Comparison of ENCODE assay signal across 39 cellular contexts in genomic region chr11:113324250-113324649, GRCh38.
"Had no signal": no experiment of that assay in that cellular context is flagged by ENCODE, and none has a peak within 500 bp of the region (broad histone marks: within the 10 kb centered on the region; RNA-seq: fewer than 3 reads in every experiment).

No MANE protein-coding gene starts in this region.

- H3K27ac Mint-ChIP-seq: activated naive CD4-positive, alpha-beta T cell treated with anti-CD3 and anti-CD28 coated beads for 36 hours; activated naive CD4-positive, alpha-beta T cell treated with anti-CD3 and anti-CD28 coated beads, Interleukin-2, amount 10 ng/mL, durations not matched to agents 7 days and 5 days; activated naive CD4-positive, alpha-beta T cell treated with anti-CD3 and anti-CD28 coated beads, Interleukin-2, amount 50 U/mL, for 72 hours; activated naive CD8-positive, alpha-beta T cell; activated naive CD8-positive, alpha-beta T cell treated with anti-CD3 and anti-CD28 coated beads for 36 hours; activated naive CD8-positive, alpha-beta T cell treated with anti-CD3 and anti-CD28 coated beads, Interleukin-2, amount 10 ng/mL, durations not matched to agents 7 days and 5 days; activated naive CD8-positive, alpha-beta T cell treated with anti-CD3 and anti-CD28 coated beads, Interleukin-2, amount 50 U/mL, for 24 hours; activated T-cell treated with anti-CD3 and anti-CD28 coated beads, Interleukin-2, amount 50 U/mL, for 24 hours; activated T-helper 1 cell treated with anti-CD3 and anti-CD28 coated beads, Interleukin-12 subunit alpha, Interleukin-12 subunit beta, Interleukin-2, Interleukin-4 antibody, amounts not matched to agents 30 ng/mL and 10 ng/mL and 1 ng/mL, durations not matched to agents 14 hours and 24 hours and 36 hours; activated T-helper 17 cell treated with anti-CD3 and anti-CD28 coated beads, Interleukin-2, amount 50 U/mL, for 72 hours; activated T-helper 2 cell treated with anti-CD3 and anti-CD28 coated beads, Interferon-gamma antibody, Interleukin-2, Interleukin-4, amounts not matched to agents 10 μg/mL and 5 μg/mL and 100 μg/mL, durations not matched to agents 14 hours and 24 hours and 36 hours; brain had no signal

- ATAC-seq: activated naive CD4-positive, alpha-beta T cell treated with anti-CD3 and anti-CD28 coated beads, Interleukin-2, amount 50 U/mL, for 72 hours; activated naive CD8-positive, alpha-beta T cell treated with anti-CD3 and anti-CD28 coated beads, Interleukin-2, amount 50 U/mL, for 24 hours; activated T-cell treated with anti-CD3 and anti-CD28 coated beads, Interleukin-2, amount 50 U/mL, for 4 hours; activated T-cell treated with anti-CD3 and anti-CD28 coated beads, Interleukin-2, amount 50 U/mL, for 72 hours; activated T-helper 17 cell treated with anti-CD3 and anti-CD28 coated beads, Interleukin-2, amount 50 U/mL, for 72 hours; body of pancreas had no signal

- H3K9me3 ChIP-seq: adrenal gland, ascending aorta, body of pancreas, breast epithelium had no signal

- H3K27me3 ChIP-seq: adrenal gland, ascending aorta, body of pancreas, brain microvascular endothelial cell, breast epithelium, cardiac muscle cell had no signal

- H3K4me1 Mint-ChIP-seq: activated naive CD4-positive, alpha-beta T cell treated with anti-CD3 and anti-CD28 coated beads, Interleukin-2, amount 10 ng/mL, durations not matched to agents 7 days and 5 days; activated naive CD8-positive, alpha-beta T cell treated with anti-CD3 and anti-CD28 coated beads, Interleukin-2, amount 10 ng/mL, durations not matched to agents 7 days and 5 days; activated naive CD8-positive, alpha-beta T cell treated with anti-CD3 and anti-CD28 coated beads, Interleukin-2, amount 50 U/mL, for 24 hours; activated T-helper 17 cell treated with anti-CD3 and anti-CD28 coated beads, Interleukin-2, amount 50 U/mL, for 72 hours; central memory CD8-positive, alpha-beta T cell had no signal

- H3K27me3 Mint-ChIP-seq: activated naive CD4-positive, alpha-beta T cell treated with anti-CD3 and anti-CD28 coated beads, Interleukin-2, amount 10 ng/mL, durations not matched to agents 7 days and 5 days; activated naive CD4-positive, alpha-beta T cell treated with anti-CD3 and anti-CD28 coated beads, Interleukin-2, amount 50 U/mL, for 24 hours; activated naive CD8-positive, alpha-beta T cell; activated naive CD8-positive, alpha-beta T cell treated with anti-CD3 and anti-CD28 coated beads for 36 hours; activated naive CD8-positive, alpha-beta T cell treated with anti-CD3 and anti-CD28 coated beads, Interleukin-2, amount 10 ng/mL, durations not matched to agents 7 days and 5 days; activated naive CD8-positive, alpha-beta T cell treated with anti-CD3 and anti-CD28 coated beads, Interleukin-2, amount 50 U/mL, for 24 hours; activated T-cell treated with anti-CD3 and anti-CD28 coated beads, Interleukin-2, amount 50 U/mL, for 24 hours; activated T-helper 17 cell treated with anti-CD3 and anti-CD28 coated beads, Interleukin-2, amount 50 U/mL, for 72 hours; brain; central memory CD8-positive, alpha-beta T cell had no signal

- H3K4me3 ChIP-seq: adrenal gland, ascending aorta, body of pancreas, breast epithelium, cardiac muscle cell had no signal

- H3K9me3 Mint-ChIP-seq: activated naive CD4-positive, alpha-beta T cell treated with anti-CD3 and anti-CD28 coated beads for 36 hours; activated naive CD4-positive, alpha-beta T cell treated with anti-CD3 and anti-CD28 coated beads, Interleukin-2, amount 10 ng/mL, durations not matched to agents 7 days and 5 days; activated naive CD4-positive, alpha-beta T cell treated with anti-CD3 and anti-CD28 coated beads, Interleukin-2, amount 50 U/mL, for 24 hours; activated naive CD4-positive, alpha-beta T cell treated with anti-CD3 and anti-CD28 coated beads, Interleukin-2, amount 50 U/mL, for 72 hours; activated naive CD8-positive, alpha-beta T cell treated with anti-CD3 and anti-CD28 coated beads for 36 hours; activated naive CD8-positive, alpha-beta T cell treated with anti-CD3 and anti-CD28 coated beads, Interleukin-2, amount 10 ng/mL, durations not matched to agents 7 days and 5 days; activated naive CD8-positive, alpha-beta T cell treated with anti-CD3 and anti-CD28 coated beads, Interleukin-2, amount 50 U/mL, for 24 hours; activated T-cell treated with anti-CD3 and anti-CD28 coated beads, Interleukin-2, amount 50 U/mL, for 24 hours; activated T-cell treated with anti-CD3 and anti-CD28 coated beads, Interleukin-2, amount 50 U/mL, for 4 hours; activated T-cell treated with anti-CD3 and anti-CD28 coated beads, Interleukin-2, amount 50 U/mL, for 72 hours; activated T-helper 1 cell treated with anti-CD3 and anti-CD28 coated beads, Interleukin-12 subunit alpha, Interleukin-12 subunit beta, Interleukin-2, Interleukin-4 antibody, amounts not matched to agents 30 ng/mL and 10 ng/mL and 1 ng/mL, durations not matched to agents 14 hours and 24 hours and 36 hours; activated T-helper 17 cell treated with anti-CD3 and anti-CD28 coated beads, Interleukin-2, amount 50 U/mL, for 72 hours; activated T-helper 2 cell treated with anti-CD3 and anti-CD28 coated beads, Interferon-gamma antibody, Interleukin-2, Interleukin-4, amounts not matched to agents 10 μg/mL and 5 μg/mL and 100 μg/mL, durations not matched to agents 14 hours and 24 hours and 36 hours; central memory CD8-positive, alpha-beta T cell had no signal

- H3K27ac ChIP-seq: adrenal gland, ascending aorta, body of pancreas, brain microvascular endothelial cell, breast epithelium, cardiac muscle cell had no signal

- H3K4me3 Mint-ChIP-seq: activated naive CD4-positive, alpha-beta T cell treated with anti-CD3 and anti-CD28 coated beads for 36 hours; activated naive CD4-positive, alpha-beta T cell treated with anti-CD3 and anti-CD28 coated beads, Interleukin-2, amount 10 ng/mL, durations not matched to agents 7 days and 5 days; activated naive CD4-positive, alpha-beta T cell treated with anti-CD3 and anti-CD28 coated beads, Interleukin-2, amount 50 U/mL, for 24 hours; activated naive CD8-positive, alpha-beta T cell; activated naive CD8-positive, alpha-beta T cell treated with anti-CD3 and anti-CD28 coated beads for 36 hours; activated naive CD8-positive, alpha-beta T cell treated with anti-CD3 and anti-CD28 coated beads, Interleukin-2, amount 10 ng/mL, durations not matched to agents 7 days and 5 days; activated naive CD8-positive, alpha-beta T cell treated with anti-CD3 and anti-CD28 coated beads, Interleukin-2, amount 50 U/mL, for 24 hours; activated T-cell treated with anti-CD3 and anti-CD28 coated beads, Interleukin-2, amount 50 U/mL, for 24 hours; activated T-cell treated with anti-CD3 and anti-CD28 coated beads, Interleukin-2, amount 50 U/mL, for 4 hours; activated T-cell treated with anti-CD3 and anti-CD28 coated beads, Interleukin-2, amount 50 U/mL, for 72 hours; activated T-helper 1 cell treated with anti-CD3 and anti-CD28 coated beads, Interleukin-12 subunit alpha, Interleukin-12 subunit beta, Interleukin-2, Interleukin-4 antibody, amounts not matched to agents 30 ng/mL and 10 ng/mL and 1 ng/mL, durations not matched to agents 14 hours and 24 hours and 36 hours; activated T-helper 17 cell treated with anti-CD3 and anti-CD28 coated beads, Interleukin-2, amount 50 U/mL, for 72 hours; brain; central memory CD8-positive, alpha-beta T cell had no signal

- H3K36me3 ChIP-seq: brain microvascular endothelial cell, breast epithelium had no signal

- DNase-seq: activated effector memory CD4-positive, alpha-beta T cell treated with anti-CD3 and anti-CD28 coated beads, Interleukin-2, amount 50 U/mL, for 16 hours; activated effector memory CD4-positive, alpha-beta T cell treated with Interleukin-2 at 50 U/mL for 16 hours; activated gamma-delta T cell; activated gamma-delta T cell treated with Interleukin-2 at 50 U/mL for 16 hours; activated naive CD4-positive, alpha-beta T cell; activated naive CD4-positive, alpha-beta T cell treated with anti-CD3 and anti-CD28 coated beads for 36 hours; activated naive CD4-positive, alpha-beta T cell treated with anti-CD3 and anti-CD28 coated beads, Interleukin-2, amount 10 ng/mL, durations not matched to agents 7 days and 5 days; activated naive CD4-positive, alpha-beta T cell treated with anti-CD3 and anti-CD28 coated beads, Interleukin-2, amount 50 U/mL, for 16 hours; activated naive CD4-positive, alpha-beta T cell treated with Interleukin-2 at 50 U/mL for 16 hours; activated naive CD8-positive, alpha-beta T cell treated with anti-CD3 and anti-CD28 coated beads for 36 hours; activated naive CD8-positive, alpha-beta T cell treated with anti-CD3 and anti-CD28 coated beads, Interleukin-2, amount 10 ng/mL, durations not matched to agents 7 days and 5 days; activated naive CD8-positive, alpha-beta T cell treated with anti-CD3 and anti-CD28 coated beads, Interleukin-2, amount 50 U/mL, for 24 hours; activated T-cell treated with anti-CD3 and anti-CD28 coated beads, Interleukin-2, amount 50 U/mL, for 1 hour; activated T-cell treated with anti-CD3 and anti-CD28 coated beads, Interleukin-2, amount 50 U/mL, for 24 hours; activated T-cell treated with anti-CD3 and anti-CD28 coated beads, Interleukin-2, amount 50 U/mL, for 4 hours; activated T-cell treated with anti-CD3 and anti-CD28 coated beads, Interleukin-2, amount 50 U/mL, for 48 hours; activated T-cell treated with anti-CD3 and anti-CD28 coated beads, Interleukin-2, amount 50 U/mL, for 72 hours; adrenal gland; amniotic stem cell; amygdala; anterior cingulate cortex; aorta; body of pancreas; brain microvascular endothelial cell; central memory CD4-positive, alpha-beta T cell; cerebellar nuclear complex had no signal

- H3K4me1 ChIP-seq: adrenal gland, ascending aorta, body of pancreas, breast epithelium had no signal

- FAIRE-seq: astrocyte, bronchial epithelial cell had no signal
